36 cellular contexts compared by ENCODE assay signal in the genomic region with DNA sequence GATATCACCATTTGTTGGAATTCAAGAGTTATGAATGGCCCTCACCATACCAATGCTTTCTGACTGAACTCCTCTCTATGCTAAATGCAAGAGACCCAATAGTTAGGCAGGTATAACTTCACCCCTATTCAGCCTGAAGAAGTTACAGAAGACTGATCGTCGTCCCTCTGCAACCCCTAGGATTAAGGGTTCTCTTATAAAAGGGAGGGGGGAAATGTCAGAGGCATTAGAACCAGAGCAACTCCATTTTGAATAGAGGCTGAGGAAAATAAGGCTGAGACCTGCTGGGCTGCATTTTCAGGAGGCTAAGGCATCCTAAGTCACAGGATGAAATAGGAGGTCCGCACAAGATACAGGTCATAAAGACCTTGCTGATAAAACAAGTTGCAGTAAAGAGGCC.
"Had no signal": no experiment of that assay in that cellular context is flagged by ENCODE, and none has a peak within 500 bp of the region (broad histone marks: within the 10 kb centered on the region; RNA-seq: fewer than 3 reads in every experiment).

No MANE protein-coding gene starts in this region.

- H3K27ac ChIP-seq: ascending aorta, cardiac muscle cell, VCaP had no signal

- H3K4me1 Mint-ChIP-seq: activated B cell treated with CpG ODN at 0.5 μM for 24 hours; activated CD4-positive, alpha-beta T cell treated with anti-CD3 and anti-CD28 coated beads, Interleukin-2, amount 10 ng/mL, durations not matched to agents 24 days and 14 days; activated naive CD4-positive, alpha-beta T cell treated with anti-CD3 and anti-CD28 coated beads, Interleukin-2, amount 10 ng/mL, durations not matched to agents 7 days and 5 days; activated naive CD4-positive, alpha-beta T cell treated with anti-CD3 and anti-CD28 coated beads, Interleukin-2, amount 50 U/mL, for 24 hours; activated naive CD8-positive, alpha-beta T cell treated with anti-CD3 and anti-CD28 coated beads, Interleukin-2, amount 10 ng/mL, durations not matched to agents 7 days and 5 days; activated naive CD8-positive, alpha-beta T cell treated with anti-CD3 and anti-CD28 coated beads, Interleukin-2, amount 50 U/mL, for 24 hours; activated T-helper 17 cell treated with anti-CD3 and anti-CD28 coated beads, Interleukin-2, amount 50 U/mL, for 72 hours; central memory CD8-positive, alpha-beta T cell had no signal

- H3K9me3 Mint-ChIP-seq: activated B cell treated with CpG ODN at 0.5 μM for 24 hours; activated CD4-positive, alpha-beta memory T cell treated with anti-CD3 and anti-CD28 coated beads for 36 hours; activated CD4-positive, alpha-beta T cell treated with anti-CD3 and anti-CD28 coated beads, Interleukin-2, amount 10 ng/mL, durations not matched to agents 24 days and 14 days; activated CD8-positive, alpha-beta T cell treated with anti-CD3 and anti-CD28 coated beads for 36 hours; activated naive CD4-positive, alpha-beta T cell treated with anti-CD3 and anti-CD28 coated beads, Interleukin-2, amount 10 ng/mL, durations not matched to agents 7 days and 5 days; activated naive CD4-positive, alpha-beta T cell treated with anti-CD3 and anti-CD28 coated beads, Interleukin-2, amount 50 U/mL, for 24 hours; activated naive CD8-positive, alpha-beta T cell treated with anti-CD3 and anti-CD28 coated beads, Interleukin-2, amount 10 ng/mL, durations not matched to agents 7 days and 5 days; activated naive CD8-positive, alpha-beta T cell treated with anti-CD3 and anti-CD28 coated beads, Interleukin-2, amount 50 U/mL, for 24 hours; activated T-cell treated with anti-CD3 and anti-CD28 coated beads, Interleukin-2, amount 50 U/mL, for 4 hours; activated T-cell treated with anti-CD3 and anti-CD28 coated beads, Interleukin-2, amount 50 U/mL, for 72 hours; activated T-helper 1 cell treated with anti-CD3 and anti-CD28 coated beads, Interleukin-12 subunit alpha, Interleukin-12 subunit beta, Interleukin-2, Interleukin-4 antibody, amounts not matched to agents 30 ng/mL and 10 ng/mL and 1 ng/mL, durations not matched to agents 14 hours and 24 hours and 36 hours; activated T-helper 17 cell treated with anti-CD3 and anti-CD28 coated beads, Interleukin-2, amount 50 U/mL, for 72 hours; T-helper 1 cell treated with Interleukin-12 subunit alpha and Interleukin-12 subunit beta and Interleukin-4 antibody, amounts not matched to agents 30 μg/mL and 1 μg/mL, for 36 hours; T-helper 2 cell treated with Interferon-gamma antibody and Interleukin-4, amounts not matched to agents 5 μg/mL and 100 μg/mL, for 36 hours had no signal

- H3K27ac Mint-ChIP-seq: activated B cell treated with CpG ODN at 0.5 μM for 24 hours; activated CD4-positive, alpha-beta memory T cell treated with anti-CD3 and anti-CD28 coated beads for 36 hours; activated CD4-positive, alpha-beta T cell treated with anti-CD3 and anti-CD28 coated beads, Interleukin-2, amount 10 ng/mL, durations not matched to agents 24 days and 14 days; activated CD8-positive, alpha-beta T cell treated with anti-CD3 and anti-CD28 coated beads for 36 hours; activated naive CD4-positive, alpha-beta T cell treated with anti-CD3 and anti-CD28 coated beads, Interleukin-2, amount 10 ng/mL, durations not matched to agents 7 days and 5 days; activated naive CD4-positive, alpha-beta T cell treated with anti-CD3 and anti-CD28 coated beads, Interleukin-2, amount 50 U/mL, for 24 hours; activated naive CD8-positive, alpha-beta T cell; activated naive CD8-positive, alpha-beta T cell treated with anti-CD3 and anti-CD28 coated beads, Interleukin-2, amount 10 ng/mL, durations not matched to agents 7 days and 5 days; activated naive CD8-positive, alpha-beta T cell treated with anti-CD3 and anti-CD28 coated beads, Interleukin-2, amount 50 U/mL, for 24 hours; activated T-cell treated with anti-CD3 and anti-CD28 coated beads, Interleukin-2, amount 50 U/mL, for 72 hours; activated T-helper 1 cell treated with anti-CD3 and anti-CD28 coated beads, Interleukin-12 subunit alpha, Interleukin-12 subunit beta, Interleukin-2, Interleukin-4 antibody, amounts not matched to agents 30 ng/mL and 10 ng/mL and 1 ng/mL, durations not matched to agents 14 hours and 24 hours and 36 hours; activated T-helper 17 cell treated with anti-CD3 and anti-CD28 coated beads, Interleukin-2, amount 50 U/mL, for 72 hours; T-helper 1 cell treated with Interleukin-12 subunit alpha and Interleukin-12 subunit beta and Interleukin-4 antibody, amounts not matched to agents 30 μg/mL and 1 μg/mL, for 36 hours; T-helper 2 cell treated with Interferon-gamma antibody and Interleukin-4, amounts not matched to agents 5 μg/mL and 100 μg/mL, for 36 hours had no signal

- H3K36me3 ChIP-seq: ascending aorta, cardiac muscle cell had no signal

- H3K36me3 Mint-ChIP-seq: activated CD4-positive, alpha-beta memory T cell treated with anti-CD3 and anti-CD28 coated beads for 36 hours; activated naive CD4-positive, alpha-beta T cell treated with anti-CD3 and anti-CD28 coated beads, Interleukin-2, amount 10 ng/mL, durations not matched to agents 7 days and 5 days; activated naive CD4-positive, alpha-beta T cell treated with anti-CD3 and anti-CD28 coated beads, Interleukin-2, amount 50 U/mL, for 24 hours; activated naive CD8-positive, alpha-beta T cell; activated naive CD8-positive, alpha-beta T cell treated with anti-CD3 and anti-CD28 coated beads, Interleukin-2, amount 10 ng/mL, durations not matched to agents 7 days and 5 days; brain had no signal

- ATAC-seq: activated CD8-positive, alpha-beta T cell treated with anti-CD3 and anti-CD28 coated beads for 36 hours; activated naive CD8-positive, alpha-beta T cell treated with anti-CD3 and anti-CD28 coated beads, Interleukin-2, amount 50 U/mL, for 24 hours; activated T-cell treated with anti-CD3 and anti-CD28 coated beads, Interleukin-2, amount 50 U/mL, for 4 hours; activated T-cell treated with anti-CD3 and anti-CD28 coated beads, Interleukin-2, amount 50 U/mL, for 72 hours; activated T-helper 17 cell treated with anti-CD3 and anti-CD28 coated beads, Interleukin-2, amount 50 U/mL, for 72 hours had no signal

- H3K4me3 ChIP-seq: ascending aorta, cardiac muscle cell had no signal

- H3K4me3 Mint-ChIP-seq: activated B cell treated with CpG ODN at 0.5 μM for 24 hours; activated CD4-positive, alpha-beta memory T cell treated with anti-CD3 and anti-CD28 coated beads for 36 hours; activated CD4-positive, alpha-beta T cell treated with anti-CD3 and anti-CD28 coated beads, Interleukin-2, amount 10 ng/mL, durations not matched to agents 24 days and 14 days; activated CD8-positive, alpha-beta T cell treated with anti-CD3 and anti-CD28 coated beads for 36 hours; activated naive CD4-positive, alpha-beta T cell treated with anti-CD3 and anti-CD28 coated beads, Interleukin-2, amount 10 ng/mL, durations not matched to agents 7 days and 5 days; activated naive CD4-positive, alpha-beta T cell treated with anti-CD3 and anti-CD28 coated beads, Interleukin-2, amount 50 U/mL, for 24 hours; activated naive CD8-positive, alpha-beta T cell; activated naive CD8-positive, alpha-beta T cell treated with anti-CD3 and anti-CD28 coated beads, Interleukin-2, amount 10 ng/mL, durations not matched to agents 7 days and 5 days; activated naive CD8-positive, alpha-beta T cell treated with anti-CD3 and anti-CD28 coated beads, Interleukin-2, amount 50 U/mL, for 24 hours; activated T-cell treated with anti-CD3 and anti-CD28 coated beads, Interleukin-2, amount 50 U/mL, for 4 hours; activated T-cell treated with anti-CD3 and anti-CD28 coated beads, Interleukin-2, amount 50 U/mL, for 72 hours; activated T-helper 1 cell treated with anti-CD3 and anti-CD28 coated beads, Interleukin-12 subunit alpha, Interleukin-12 subunit beta, Interleukin-2, Interleukin-4 antibody, amounts not matched to agents 30 ng/mL and 10 ng/mL and 1 ng/mL, durations not matched to agents 14 hours and 24 hours and 36 hours; activated T-helper 17 cell treated with anti-CD3 and anti-CD28 coated beads, Interleukin-2, amount 50 U/mL, for 72 hours; brain; central memory CD8-positive, alpha-beta T cell; T-helper 1 cell treated with Interleukin-12 subunit alpha and Interleukin-12 subunit beta and Interleukin-4 antibody, amounts not matched to agents 30 μg/mL and 1 μg/mL, for 36 hours; T-helper 2 cell treated with Interferon-gamma antibody and Interleukin-4, amounts not matched to agents 5 μg/mL and 100 μg/mL, for 36 hours had no signal

- DNase-seq: activated B cell treated with CpG ODN at 0.5 μM for 24 hours; activated CD4-positive, alpha-beta memory T cell treated with anti-CD3 and anti-CD28 coated beads for 36 hours; activated CD4-positive, alpha-beta T cell treated with anti-CD3 and anti-CD28 coated beads for 4 hours; activated CD4-positive, alpha-beta T cell treated with anti-CD3 and anti-CD28 coated beads, Interleukin-2, amount 10 ng/mL, durations not matched to agents 24 days and 14 days; activated CD4-positive, alpha-beta T cell treated with anti-CD3 and anti-CD28 coated beads, Interleukin-2, amount 50 U/mL, for 1 hour; activated CD4-positive, alpha-beta T cell treated with anti-CD3 and anti-CD28 coated beads, Interleukin-2, amount 50 U/mL, for 4 hours; activated CD4-positive, CD25-positive, alpha-beta regulatory T cell treated with anti-CD3 and anti-CD28 coated beads, Interleukin-2, amount 50 U/mL, for 72 hours; activated CD8-positive, alpha-beta memory T cell treated with anti-CD3 and anti-CD28 coated beads, Interleukin-2, amount 50 U/mL, for 4 hours; activated CD8-positive, alpha-beta T cell treated with anti-CD3 and anti-CD28 coated beads for 36 hours; activated gamma-delta T cell; activated naive CD4-positive, alpha-beta T cell treated with anti-CD3 and anti-CD28 coated beads, Interleukin-2, amount 10 ng/mL, durations not matched to agents 7 days and 5 days; activated naive CD4-positive, alpha-beta T cell treated with Interleukin-2 at 50 U/mL for 16 hours; activated naive CD8-positive, alpha-beta T cell treated with anti-CD3 and anti-CD28 coated beads, Interleukin-2, amount 10 ng/mL, durations not matched to agents 7 days and 5 days; activated naive CD8-positive, alpha-beta T cell treated with anti-CD3 and anti-CD28 coated beads, Interleukin-2, amount 50 U/mL, for 24 hours; activated T-cell treated with anti-CD3 and anti-CD28 coated beads for 4 hours; activated T-cell treated with anti-CD3 and anti-CD28 coated beads, Interleukin-2, amount 50 U/mL, for 1 hour; activated T-cell treated with anti-CD3 and anti-CD28 coated beads, Interleukin-2, amount 50 U/mL, for 4 hours; activated T-cell treated with anti-CD3 and anti-CD28 coated beads, Interleukin-2, amount 50 U/mL, for 72 hours; amygdala; anterior cingulate cortex; caudate nucleus; cerebellar nuclear complex; T-helper 1 cell; T-helper 2 cell; T-helper 9 cell had no signal

- H3K27me3 Mint-ChIP-seq: activated B cell treated with CpG ODN at 0.5 μM for 24 hours; activated CD4-positive, alpha-beta memory T cell treated with anti-CD3 and anti-CD28 coated beads for 36 hours; activated CD4-positive, alpha-beta T cell treated with anti-CD3 and anti-CD28 coated beads, Interleukin-2, amount 10 ng/mL, durations not matched to agents 24 days and 14 days; activated CD8-positive, alpha-beta T cell treated with anti-CD3 and anti-CD28 coated beads for 36 hours; activated naive CD4-positive, alpha-beta T cell treated with anti-CD3 and anti-CD28 coated beads, Interleukin-2, amount 10 ng/mL, durations not matched to agents 7 days and 5 days; activated naive CD4-positive, alpha-beta T cell treated with anti-CD3 and anti-CD28 coated beads, Interleukin-2, amount 50 U/mL, for 24 hours; activated naive CD8-positive, alpha-beta T cell treated with anti-CD3 and anti-CD28 coated beads, Interleukin-2, amount 50 U/mL, for 24 hours; activated T-helper 17 cell treated with anti-CD3 and anti-CD28 coated beads, Interleukin-2, amount 50 U/mL, for 72 hours; central memory CD8-positive, alpha-beta T cell had no signal

- H3K9me3 ChIP-seq: ascending aorta had no signal

- H3K27me3 ChIP-seq: ascending aorta, cardiac muscle cell had no signal
